ENCODE assay signal across 8 cellular contexts in genomic region chr3:17032407-17033034, GRCh38.
A peak's percentile ranks its signal among the peaks of the same experiment; 100 is the strongest.
DNase-seq lines count a peak whose midpoint lies in the region; ATAC-seq, FAIRE-seq and TF ChIP-seq lines count a peak whose summit lies in the region.

No MANE protein-coding gene starts in this region.

- H3K4me1 ChIP-seq in GM12878 (ENCODE audit: control insufficient read depth, insufficient read depth, low read length) (peaks cover 15% of the 10 kb centered on the region), transverse colon (peaks cover 0 to 20% (median 5%) of the 10 kb centered on the region in 4 donors), neuronal stem cell (ENCODE audit: control insufficient read depth in 2 of 2, insufficient read depth in 1 of 2, low read depth in 1 of 2, low read length in 2 of 2) (no peaks in the 10 kb centered on the region)

- SMC1A ChIA-PET in GM12878 (lab: Charles Lee; ENCODE audit: uncharacterized antibody, unreplicated experiment) = interaction anchor here (0.7 to 6.6 kb wide), 19 partner anchors 9 to 430 kb away, joined by 3 to 38 read pairs (median 7); partner anchors contain the start of gene PLCL2

- H2BK120ac ChIP-seq in neuronal stem cell (ENCODE audit: low read depth, low read length) = no peak overlapping the region

- no peaks in the 10 kb centered on the region for H3K9me3 ChIP-seq in GM12878 (replicated peaks; ENCODE audit: control insufficient read depth, insufficient read depth, low read length)
- H3K9me3 ChIP-seq in transverse colon = no peaks in the 10 kb centered on the region
- H3K9me3 ChIP-seq in neuronal stem cell (replicated peaks in 1 of 2; ENCODE audit: control insufficient read depth in 2 of 2, insufficient read depth in 1 of 2, low read depth in 1 of 2, low read length in 2 of 2) = no peaks in the 10 kb centered on the region

- no peak overlapping the region for H3K23ac ChIP-seq in neuronal stem cell (ENCODE audit: low read depth, low read length, poor library complexity)

- no peak overlapping the region for H2BK12ac ChIP-seq in neuronal stem cell (ENCODE audit: low read length)

- peaks cover 1 to 6% of the 10 kb centered on the region in 2 experiments; a peak in 3 of 4 replicates for H3K36me3 ChIP-seq in GM12878 (ENCODE audit: control insufficient read depth in 2 of 2, insufficient read depth in 2 of 2, low read length in 1 of 2)
- H3K36me3 ChIP-seq in transverse colon = no peaks in the 10 kb centered on the region
- H3K36me3 ChIP-seq in neuronal stem cell (replicated peaks in 1 of 2; ENCODE audit: control insufficient read depth in 2 of 2, insufficient read depth in 2 of 2, low read length in 2 of 2) = no peaks in the 10 kb centered on the region

- H3K4me3 ChIP-seq in LNCaP clone FGC (ENCODE audit: low read depth, low read length) (no peak overlapping the region), GM12878 (no peak overlapping the region), transverse colon (no peak overlapping the region), neuronal stem cell (ENCODE audit: low read length in 2 of 2) (no peak overlapping the region)

- no peak overlapping the region for H3K18ac ChIP-seq in neuronal stem cell (ENCODE audit: low read length)

- H4K8ac ChIP-seq in neuronal stem cell (ENCODE audit: low read depth, low read length) = no peak overlapping the region

- ATAC-seq in GM12878 = peak; percentile 81

- no peak overlapping the region for H2AK5ac ChIP-seq in neuronal stem cell (ENCODE audit: low read depth, low read length)

- no peak for TF ChIP-seq EP300 in GM12878 (IDR thresholded peaks at IDR 0.05; ENCODE audit: borderline replicate concordance in 1 of 2, control insufficient read depth in 1 of 2, low read depth in 2 of 2, low read length in 2 of 2)
- no peak for TF ChIP-seq EP300 in transverse colon (IDR thresholded peaks at IDR 0.05; ENCODE audit: low read depth)

- 55% methylated on average over 3 of the region's 3 CpGs for WGBS in GM12878 (ENCODE audit: insufficient coverage, insufficient replicate concordance, low lambda C conversion rate, missing lambda C conversion rate)
- WGBS in transverse colon (ENCODE audit: low coverage in 1 of 2), 2 donors = 40 to 48% methylated on average over 3 of the region's 3 CpGs
- no CpG with 5 or more reads among the region's 3 CpGs for WGBS in neuronal stem cell (ENCODE audit: extremely low coverage in 2 of 2, insufficient read length in 2 of 2, insufficient replicate concordance in 1 of 2), 2 donors

- H4K20me1 ChIP-seq in GM12878 (ENCODE audit: control insufficient read depth, insufficient read depth) = no peaks in the 10 kb centered on the region

- no peak overlapping the region for H3K9ac ChIP-seq in GM12878 (ENCODE audit: control insufficient read depth, insufficient read depth, low read length)
- no peak overlapping the region for H3K9ac ChIP-seq in neuronal stem cell (ENCODE audit: low read depth, low read length, poor library complexity)

- intact Hi-C loops in GM12878 (cut with micrococcal nuclease; ENCODE audit: unreplicated experiment) (loop anchor here (2.0 to 5.0 kb wide), 4 partner anchors 148 to 430 kb away; partner anchors contain the start of gene PLCL2), transverse colon (cut with DNase I; ENCODE audit: low total_unique reads) (no loop called here)

- RAD21 ChIA-PET in GM12878 (lab: Charles Lee; ENCODE audit: unreplicated experiment) = interaction anchor here (0.7 to 7.1 kb wide), 15 partner anchors 8 to 399 kb away, joined by 3 to 54 read pairs (median 4); partner anchors contain the start of gene PLCL2

- H3K4me2 ChIP-seq in GM12878 (ENCODE audit: control insufficient read depth, insufficient read depth) (no peak overlapping the region), neuronal stem cell (ENCODE audit: insufficient read depth, low read length, poor library complexity, severe bottlenecking) (no peak overlapping the region)

- peak; percentile 76 for TF ChIP-seq RAD21 in GM12878 (IDR thresholded peaks at IDR 0.05; ENCODE audit: insufficient read depth, low read depth, low read length)

- TF ChIP-seq POLR2A in GM12878 (IDR thresholded peaks at IDR 0.05; ENCODE audit: low read depth, low read length) = no peak
- TF ChIP-seq POLR2A in transverse colon (IDR thresholded peaks at IDR 0.05) = no peak

- no peak overlapping the region for H4K91ac ChIP-seq in neuronal stem cell (ENCODE audit: low read depth, low read length, poor library complexity)

- H3K79me2 ChIP-seq in GM12878 (ENCODE audit: control insufficient read depth, insufficient read depth, low read length) = peaks cover 5% of the 10 kb centered on the region

- TF ChIP-seq CTCF in LNCaP clone FGC (IDR thresholded peaks at IDR 0.05; ENCODE audit: control insufficient read depth, extremely low read depth, insufficient read depth) (peak; percentile 82), GM12878 (IDR thresholded peaks at IDR 0.05 in 2 of 3, conservative IDR thresholded peaks at IDR 0.05 in 1 of 3; ENCODE audit: control insufficient read depth in 2 of 3, extremely low read depth in 1 of 3, insufficient read depth in 1 of 3, low read depth in 3 of 3, low read length in 3 of 3) (peak; percentile 54 to 64 (median 54); a peak in 5 of 6 replicates), transverse colon (IDR thresholded peaks at IDR 0.05) (peak; percentile 50 to 72 (median 64))

- no peak overlapping the region for H2AFZ ChIP-seq in GM12878 (ENCODE audit: control insufficient read depth, low read depth, low read length)
- no peak overlapping the region for H2AFZ ChIP-seq in neuronal stem cell (ENCODE audit: low read length)

- POLR2A ChIA-PET in GM12878 (lab: Charles Lee) = no interaction called here

- H3K27me3 ChIP-seq in GM12878 (replicated peaks in 1 of 2; ENCODE audit: control insufficient read depth in 2 of 2, insufficient read depth in 2 of 2, low read length in 1 of 2) = no peaks in the 10 kb centered on the region
- no peaks in the 10 kb centered on the region for H3K27me3 ChIP-seq in transverse colon
- no peaks in the 10 kb centered on the region for H3K27me3 ChIP-seq in neuronal stem cell (ENCODE audit: control insufficient read depth in 3 of 3, insufficient read depth in 3 of 3, low read depth in 1 of 3, low read length in 3 of 3)

- no peak overlapping the region for H3K14ac ChIP-seq in neuronal stem cell (ENCODE audit: low read length)

- CTCF ChIA-PET in GM12878 (lab: Yijun Ruan, JAX) = interaction anchor here (0.7 to 6.4 kb wide), 23 partner anchors 8 to 430 kb away, joined by 3 to 43 read pairs (median 5); partner anchors contain the start of gene PLCL2

- no peak overlapping the region for H3K4ac ChIP-seq in neuronal stem cell (ENCODE audit: low read length)

- no peak overlapping the region for H2BK15ac ChIP-seq in neuronal stem cell (ENCODE audit: low read length)

- in situ Hi-C loops in GM12878 (cut with MboI) (loop anchor here (25.0 kb wide), 1 partner anchor 745 kb away; no protein-coding TSS in a partner anchor), transverse colon (cut with MboI; ENCODE audit: low pct_ligation_motif_present in 1 of 4, low pct_unique_long_range_greater_than_20kb in 1 of 4, low sequenced_read_pairs in 3 of 4) (loop anchor here in 1 of 4 donors (25.0 kb wide), 1 partner anchor 420 kb away; the partner anchor contains the start of gene DAZL)

- no peak overlapping the region for H2BK5ac ChIP-seq in neuronal stem cell (ENCODE audit: low read length)

- H3K79me1 ChIP-seq in neuronal stem cell (ENCODE audit: low read depth, low read length) = no peaks in the 10 kb centered on the region

- DNase-seq in DMS153 treated with DMSO at 0.1 percent for 48 hours (lab: John Stamatoyannopoulos, UW; ENCODE audit: unreplicated experiment) (peak; percentile 10), DMS153 (lab: John Stamatoyannopoulos, UW) (no peak), LNCaP clone FGC (ENCODE audit: low read depth) (peak; percentile 3), GM12878 (ENCODE audit: low read depth, low spot score) (no peak), transverse colon (no peak), neuronal stem cell (ENCODE audit: low spot score) (no peak)
- no peak for DNase-seq in stimulated activated CD4-positive, alpha-beta T cell treated with anti-CD3 and anti-CD28 coated beads, Interleukin-4, amount 100 ng/mL, for 24 hours

- FAIRE-seq in GM12878 (lab: Jason Lieb, UNC) (no peak), islet of Langerhans (lab: Jason Lieb, UNC) (peak; percentile 76)

- BruUV-seq in GM12878 (replicated peaks; lab: Mats Ljungman, UMichigan) = no TSS peak

- no peak overlapping the region for H3K27ac ChIP-seq in GM12878 (ENCODE audit: control insufficient read depth, insufficient read depth)
- no peak overlapping the region for H3K27ac ChIP-seq in transverse colon
- no peak overlapping the region for H3K27ac ChIP-seq in neuronal stem cell (replicated peaks; ENCODE audit: low read length)

TF ChIP-seq in GM12878, 131 proteins besides CTCF, POLR2A, EP300 and RAD21 (continues in another document):
- TF ChIP-seq RUNX3 (IDR thresholded peaks at IDR 0.05; ENCODE audit: low read length) (peak; percentile 44; the same call in 1 of the 2 replicates), SIX5 (IDR thresholded peaks at IDR 0.05; ENCODE audit: low read depth, low read length, severe bottlenecking) (no peak), ZSCAN29 (IDR thresholded peaks at IDR 0.05) (no peak), HSF1 (IDR thresholded peaks at IDR 0.05; ENCODE audit: low read depth, low read length) (no peak), IKZF2 (IDR thresholded peaks at IDR 0.05) (peak in 1 of 2 experiments; percentile 19; a peak in 1 of 4 replicates), SMC3 (IDR thresholded peaks at IDR 0.05; ENCODE audit: borderline replicate concordance, low read length) (peak; percentile 66; the same call in 1 of the 2 replicates), ATF2 (IDR thresholded peaks at IDR 0.05; ENCODE audit: low read length) (no peak)

Comparison
In these comparisons a context has a peak if more than half of its experiments do, and no peak if none do; other contexts are left out.
1. DNase-seq: peak in DMS153 treated with DMSO at 0.1 percent for 48 hours (single experiment) and LNCaP clone FGC (single experiment); none in DMS153 (single experiment), GM12878 (single experiment), transverse colon (single experiment), stimulated activated CD4-positive, alpha-beta T cell treated with anti-CD3 and anti-CD28 coated beads, Interleukin-4, amount 100 ng/mL, for 24 hours (single experiment) and neuronal stem cell (single experiment).
2. Peak in every context shown above with its lines, with median percentiles within 50 percentile points of each other: CTCF ChIP-seq.